In genomic region chr2:156396126-156396525, GRCh38 we compare ENCODE assay signal across 15 cellular contexts. TPM values are rescaled to one million over a fixed set of nuclear protein-coding genes. Genes with fewer than 3 reads are reported as not detected.
DNase-seq lines count a peak whose midpoint lies in the region; ATAC-seq and TF ChIP-seq lines count a peak whose summit lies in the region.
"Had no signal": no experiment of that assay in that cellular context is flagged by ENCODE, and none has a peak within 500 bp of the region (broad histone marks: within the 10 kb centered on the region; RNA-seq: fewer than 3 reads in every experiment).

No MANE protein-coding gene starts in this region.

- H3K27ac Mint-ChIP-seq in naive B cell: peak overlapping the region in 1 of 6 donors; percentile 74
- H3K27ac Mint-ChIP-seq: activated naive CD4-positive, alpha-beta T cell treated with anti-CD3 and anti-CD28 coated beads, Interleukin-2, amount 50 U/mL, for 24 hours had no signal

- H3K4me3 Mint-ChIP-seq in naive B cell: peak overlapping the region in 4 of 8 donors; percentile 6 to 74 (median 22)
- H3K4me3 Mint-ChIP-seq: activated naive CD4-positive, alpha-beta T cell treated with anti-CD3 and anti-CD28 coated beads, Interleukin-2, amount 50 U/mL, for 24 hours had no signal

- no peak overlapping the region for H3K4me3 ChIP-seq in vagina
- H3K4me3 ChIP-seq: gastroesophageal sphincter had no signal

- DNase-seq in naive B cell (peak; percentile 47), left colon (no peak), Ammon's horn (ENCODE audit: low spot score) (no peak), vagina (ENCODE audit: extremely low spot score in 2 of 2) (no peak)
- DNase-seq in stimulated activated naive CD4-positive, alpha-beta T cell (lab: John Stamatoyannopoulos, UW): no peak
- DNase-seq: cortex of kidney, DMS 273 treated with DMSO at 0.1 percent for 48 hours, left ventricle myocardium superior, NCI-H2171 treated with DMSO at 0.1 percent for 48 hours had no signal

- peaks cover 0 to 6% (median 0%) of the 10 kb centered on the region in 3 donors for H3K27me3 Mint-ChIP-seq in naive B cell
- H3K27me3 Mint-ChIP-seq: activated naive CD4-positive, alpha-beta T cell treated with anti-CD3 and anti-CD28 coated beads, Interleukin-2, amount 50 U/mL, for 24 hours had no signal

- intact Hi-C loops in left colon (cut with DNase I, micrococcal nuclease) (no loop called here), vagina (cut with DNase I) (no loop called here)

- no peak for TF ChIP-seq POLR2A in vagina (IDR thresholded peaks at IDR 0.05)

- peaks cover 0 to 6% (median 0%) of the 10 kb centered on the region in 7 donors for H3K9me3 Mint-ChIP-seq in naive B cell
- H3K9me3 Mint-ChIP-seq: activated naive CD4-positive, alpha-beta T cell treated with anti-CD3 and anti-CD28 coated beads, Interleukin-2, amount 50 U/mL, for 24 hours had no signal

- H3K9me3 ChIP-seq in vagina: no peaks in the 10 kb centered on the region
- H3K9me3 ChIP-seq: gastroesophageal sphincter had no signal

- peak; percentile 25 for ATAC-seq in GM18909 (IDR thresholded peaks at IDR 0.05; ENCODE audit: poor library complexity, unreplicated experiment)
- peak; percentile 28 for ATAC-seq in HG02588 (IDR thresholded peaks at IDR 0.05; ENCODE audit: unreplicated experiment)
- ATAC-seq in HG03571 (IDR thresholded peaks at IDR 0.05; ENCODE audit: unreplicated experiment): peak; percentile 30
- ATAC-seq in naive B cell (ENCODE audit: low read depth in 2 of 2): peak; percentile 41 to 63
- no peak for ATAC-seq in left colon
- ATAC-seq: activated CD4-positive, CD25-positive, alpha-beta regulatory T cell treated with anti-CD3 and anti-CD28 coated beads, Interleukin-2, amount 50 U/mL, for 24 hours; gastroesophageal sphincter; left ventricle myocardium superior had no signal

- H3K4me1 Mint-ChIP-seq in naive B cell: peaks cover 22 to 33% (median 25%) of the 10 kb centered on the region in 3 donors

- no peak for TF ChIP-seq CTCF in vagina (IDR thresholded peaks at IDR 0.05)

- peaks cover 13% of the 10 kb centered on the region for H3K4me1 ChIP-seq in vagina

- H3K36me3 ChIP-seq in vagina: no peaks in the 10 kb centered on the region
- H3K36me3 ChIP-seq: gastroesophageal sphincter had no signal

- H3K27ac ChIP-seq in vagina: no peak overlapping the region
- H3K27ac ChIP-seq: gastroesophageal sphincter had no signal

- H3K27me3 ChIP-seq in vagina: no peaks in the 10 kb centered on the region
- H3K27me3 ChIP-seq: gastroesophageal sphincter had no signal

- H3K36me3 Mint-ChIP-seq in naive B cell: peaks cover 5 to 8% of the 10 kb centered on the region in 2 donors
- H3K36me3 Mint-ChIP-seq: activated naive CD4-positive, alpha-beta T cell treated with anti-CD3 and anti-CD28 coated beads, Interleukin-2, amount 50 U/mL, for 24 hours had no signal

RNA-seq across cellular contexts. Expression of gene GPD2, which starts 40.1 kb away (rescaled TPM):
- polyA plus RNA-seq in naive B cell (ENCODE audit: low read depth in 6 of 6): 10 to 100 TPM in 1 of 6 donors, 1 to 10 TPM in 5; 5.8 to 11.4 (median 7.5) TPM
- total RNA-seq in left colon (10 to 100 TPM; 79.9 to 80.0 TPM), vagina (30.4 TPM)
